In genomic region chr11:7544021-7544420, GRCh38 we compare ENCODE assay signal across 24 cellular contexts. TPM values are rescaled to one million over a fixed set of nuclear protein-coding genes. Genes with fewer than 3 reads are reported as not detected.
"Had no signal": no experiment of that assay in that cellular context is flagged by ENCODE, and none has a peak within 500 bp of the region (broad histone marks: within the 10 kb centered on the region; RNA-seq: fewer than 3 reads in every experiment).

No MANE protein-coding gene starts in this region.

- H3K9me3 ChIP-seq: gastroesophageal sphincter, mucosa of descending colon, neutrophil, psoas muscle, right lobe of liver, spleen, testis, transverse colon had no signal

- H3K9me3 Mint-ChIP-seq: naive thymus-derived CD8-positive, alpha-beta T cell; stimulated activated naive B cell treated with anti-CD40 and anti-IgM and Interleukin-4, amounts not matched to agents 10 μg/mL and 1 μg/mL and 100 μg/mL, for 72 hours; stimulated activated naive CD8-positive, alpha-beta T cell treated with anti-CD3 and anti-CD28 coated beads, Interleukin-15, amount 100 ng/mL, for 72 hours had no signal

- ATAC-seq: esophagus mucosa; gastroesophageal sphincter; left lobe of liver; mucosa of descending colon; naive thymus-derived CD8-positive, alpha-beta T cell; right lobe of liver; stimulated activated naive B cell treated with anti-CD40 and anti-IgM and Interleukin-4, amounts not matched to agents 10 μg/mL and 1 μg/mL and 100 μg/mL, for 72 hours; stimulated activated naive CD8-positive, alpha-beta T cell treated with anti-CD3 and anti-CD28 coated beads, Interleukin-15, amount 100 ng/mL, for 72 hours had no signal

- H3K4me3 Mint-ChIP-seq: naive thymus-derived CD8-positive, alpha-beta T cell; stimulated activated naive B cell treated with anti-CD40 and anti-IgM and Interleukin-4, amounts not matched to agents 10 μg/mL and 1 μg/mL and 100 μg/mL, for 72 hours; stimulated activated naive CD8-positive, alpha-beta T cell treated with anti-CD3 and anti-CD28 coated beads, Interleukin-15, amount 100 ng/mL, for 72 hours had no signal

- H2AFZ ChIP-seq: hepatocyte had no signal

- H3K27me3 Mint-ChIP-seq: stimulated activated naive B cell treated with anti-CD40 and anti-IgM and Interleukin-4, amounts not matched to agents 10 μg/mL and 1 μg/mL and 100 μg/mL, for 72 hours; stimulated activated naive CD8-positive, alpha-beta T cell treated with anti-CD3 and anti-CD28 coated beads, Interleukin-15, amount 100 ng/mL, for 72 hours had no signal

- H3K4me1 ChIP-seq: gastroesophageal sphincter, right lobe of liver, testis had no signal

- H3K36me3 ChIP-seq: gastroesophageal sphincter, neutrophil, right lobe of liver, spleen, transverse colon had no signal

- H3K4me3 ChIP-seq: dorsolateral prefrontal cortex, gastroesophageal sphincter, hepatocyte, mucosa of descending colon, psoas muscle, right lobe of liver, spleen, testis, transverse colon had no signal

- H3K27me3 ChIP-seq: dorsolateral prefrontal cortex, gastroesophageal sphincter, hepatocyte, neutrophil, right lobe of liver, testis, transverse colon had no signal

- DNase-seq: cortex of kidney; effector CD8-positive, alpha-beta T cell; kidney glomerular epithelial cell; mammary epithelial cell; mucosa of descending colon; naive thymus-derived CD8-positive, alpha-beta T cell; psoas muscle; retina; right lobe of liver; spleen; stimulated activated CD4-positive, alpha-beta T cell treated with anti-CD3 and anti-CD28 coated beads, Interleukin-15, amount 100 ng/mL, for 24 hours; stimulated activated CD4-positive, alpha-beta T cell treated with anti-CD3 and anti-CD28 coated beads, Interleukin-1b, Interleukin-23, amount 100 ng/mL, for 48 hours; stimulated activated CD4-positive, alpha-beta T cell treated with anti-CD3 and anti-CD28 coated beads, Interleukin-4, amount 100 ng/mL, for 4 hours; stimulated activated naive B cell treated with anti-CD40 and anti-IgM and Interleukin-4, amounts not matched to agents 10 μg/mL and 1 μg/mL and 100 μg/mL, for 72 hours; stimulated activated naive CD8-positive, alpha-beta T cell treated with anti-CD3 and anti-CD28 coated beads, Interleukin-15, amount 100 ng/mL, for 72 hours; testis; transverse colon had no signal

- H3K27ac ChIP-seq: dorsolateral prefrontal cortex, gastroesophageal sphincter, hepatocyte, neutrophil, right lobe of liver, spleen, testis, transverse colon had no signal

- H3K4me2 ChIP-seq: hepatocyte had no signal

RNA-seq across cellular contexts. Expression of gene PPFIBP2, which starts 30.2 kb away (rescaled TPM):
- polyA plus RNA-seq: neural cell had no signal

RNA-seq across cellular contexts. Expression of gene OLFML1, which starts 58.7 kb away (rescaled TPM):
- polyA plus RNA-seq: mammary epithelial cell, neural cell had no signal
